8 cellular contexts compared by ENCODE assay signal in genomic region chr16:68993885-68994284, GRCh38.
A peak's percentile ranks its signal among the peaks of the same experiment; 100 is the strongest.
DNase-seq lines count a peak whose midpoint lies in the region; ATAC-seq and TF ChIP-seq lines count a peak whose summit lies in the region.
"Had no signal": no experiment of that assay in that cellular context is flagged by ENCODE, and none has a peak within 500 bp of the region (broad histone marks: within the 10 kb centered on the region; RNA-seq: fewer than 3 reads in every experiment).

No MANE protein-coding gene starts in this region.

- DNase-seq in HCT116 (ENCODE audit: low read depth, low spot score) (no peak), adipocyte (ENCODE audit: low read depth) (peak; percentile 84), hepatic stellate cell (ENCODE audit: low spot score) (peak; percentile 42), stromal cell of bone marrow (ENCODE audit: low read depth) (peak; percentile 68), DMS153 treated with DMSO at 0.1 percent for 48 hours (lab: John Stamatoyannopoulos, UW; ENCODE audit: unreplicated experiment) (no peak), OCI-LY7 (ENCODE audit: low spot score) (no peak)
- DNase-seq in activated CD4-positive, alpha-beta T cell treated with anti-CD3 and anti-CD28 coated beads, Interleukin-2, amount 10 ng/mL, durations not matched to agents 24 days and 14 days, result no peak
- DNase-seq: left cardiac atrium had no signal

- BruUV-seq in HCT116 (replicated peaks; lab: Mats Ljungman, UMichigan) (no TSS peak), OCI-LY7 (replicated peaks; lab: Mats Ljungman, UMichigan) (no TSS peak)

- H3K27ac ChIP-seq in HCT116 (ENCODE audit: low read depth, low read length), result peak overlapping the region; percentile 68
- no peak overlapping the region for H3K27ac ChIP-seq in OCI-LY7 (ENCODE audit: low read depth, low read length, poor library complexity, severe bottlenecking)

- H3K9me2 ChIP-seq in HCT116 (ENCODE audit: insufficient read depth), result no peaks in the 10 kb centered on the region
- H3K9me2 ChIP-seq in OCI-LY7 (ENCODE audit: insufficient read depth, low read length), result no peaks in the 10 kb centered on the region

- intact Hi-C loops in HCT116 (cut with micrococcal nuclease), result loop anchor here (2.0 to 5.0 kb wide), 3 partner anchors 79 to 111 kb away; partner anchors contain the start of gene HAS3
- intact Hi-C loops in activated CD4-positive, alpha-beta T cell treated with anti-CD3 and anti-CD28 coated beads, Interleukin-2, amount 10 ng/mL, durations not matched to agents 24 days and 14 days (cut with micrococcal nuclease), result no loop called here
- intact Hi-C loops in OCI-LY7 (cut with micrococcal nuclease; ENCODE audit: unreplicated experiment), result no loop called here

- CTCF ChIA-PET in HCT116 (lab: Charles Lee) (interaction anchor here (1.0 to 1.2 kb wide), 3 partner anchors 9 to 129 kb away, joined by 3 to 4 read pairs (median 4); no protein-coding TSS in a partner anchor), OCI-LY7 (lab: Charles Lee; ENCODE audit: unreplicated experiment) (no interaction called here)

- no peaks in the 10 kb centered on the region for H3K4me1 Mint-ChIP-seq in activated CD4-positive, alpha-beta T cell treated with anti-CD3 and anti-CD28 coated beads, Interleukin-2, amount 10 ng/mL, durations not matched to agents 24 days and 14 days

- peaks cover 6% of the 10 kb centered on the region for H3K36me3 Mint-ChIP-seq in activated CD4-positive, alpha-beta T cell treated with anti-CD3 and anti-CD28 coated beads, Interleukin-2, amount 10 ng/mL, durations not matched to agents 24 days and 14 days (ENCODE audit: low read depth)

- H3K9ac ChIP-seq in HCT116 (ENCODE audit: low read length), result peak overlapping the region; percentile 50
- H3K9ac ChIP-seq in adipocyte (ENCODE audit: low read length), result no peak overlapping the region

- H2AFZ ChIP-seq in HCT116 (ENCODE audit: low read depth, low read length, poor library complexity, severe bottlenecking) (no peak overlapping the region), OCI-LY7 (ENCODE audit: low read length) (no peak overlapping the region)

- RAD21 ChIA-PET in HCT116 (lab: Charles Lee; ENCODE audit: low non-redundant PET in 1 of 2, low total read pairs in 2 of 2, uncharacterized antibody in 2 of 2, unreplicated experiment in 2 of 2), result no interaction called here

- H3K4me3 Mint-ChIP-seq in activated CD4-positive, alpha-beta T cell treated with anti-CD3 and anti-CD28 coated beads, Interleukin-2, amount 10 ng/mL, durations not matched to agents 24 days and 14 days, result no peak overlapping the region

- H3K4me3 ChIP-seq in HCT116 (replicated peaks in 1 of 2; ENCODE audit: low read depth in 1 of 2, low read length in 2 of 2), result peak overlapping the region in 1 of 2 experiments; percentile 41; a peak in 3 of 4 replicates
- H3K4me3 ChIP-seq in adipocyte (ENCODE audit: low read length), result no peak overlapping the region
- no peak overlapping the region for H3K4me3 ChIP-seq in OCI-LY7 (ENCODE audit: low read depth, low read length, poor library complexity, severe bottlenecking)

- H3K9me3 ChIP-seq in HCT116 (ENCODE audit: control insufficient read depth in 1 of 2, insufficient read depth in 1 of 2, low read depth in 1 of 2, low read length in 2 of 2) (no peaks in the 10 kb centered on the region), adipocyte (ENCODE audit: control insufficient read depth, low read length) (no peaks in the 10 kb centered on the region), OCI-LY7 (ENCODE audit: low read length) (no peaks in the 10 kb centered on the region)

- no peaks in the 10 kb centered on the region for H3K27me3 ChIP-seq in HCT116 (ENCODE audit: insufficient read depth, low read length)
- no peaks in the 10 kb centered on the region for H3K27me3 ChIP-seq in adipocyte (replicated peaks; ENCODE audit: control insufficient read depth, insufficient read depth, low read length)

- no peak for TF ChIP-seq RAD21 in HCT116 (IDR thresholded peaks at IDR 0.05; ENCODE audit: low read depth)

- H3K4me2 ChIP-seq in HCT116 (ENCODE audit: low read length), result peak overlapping the region; percentile 68
- no peak overlapping the region for H3K4me2 ChIP-seq in OCI-LY7 (ENCODE audit: low read length)

- TF ChIP-seq POLR2A in HCT116 (IDR thresholded peaks at IDR 0.05; ENCODE audit: borderline replicate concordance, extremely low read depth, insufficient read depth, insufficient read length), result no peak

- no peak for TF ChIP-seq CTCF in HCT116 (IDR thresholded peaks at IDR 0.05 in 2 of 3, conservative IDR thresholded peaks at IDR 0.05 in 1 of 3; ENCODE audit: borderline replicate concordance in 1 of 3, insufficient read depth in 1 of 3, low read depth in 2 of 3, low read length in 2 of 3)
- no peak for TF ChIP-seq CTCF in OCI-LY7 (conservative IDR thresholded peaks at IDR 0.05; ENCODE audit: low read length)

- H3K36me3 ChIP-seq in HCT116 (ENCODE audit: control insufficient read depth in 1 of 2, insufficient read depth in 2 of 2, low read length in 2 of 2), result no peaks in the 10 kb centered on the region
- no peaks in the 10 kb centered on the region for H3K36me3 ChIP-seq in adipocyte (ENCODE audit: control insufficient read depth, insufficient read depth, low read length, severe bottlenecking)
- H3K36me3 ChIP-seq in OCI-LY7 (ENCODE audit: insufficient read depth, low read length), result no peaks in the 10 kb centered on the region

- H3K79me2 ChIP-seq in HCT116 (ENCODE audit: insufficient read depth, low read length) (no peaks in the 10 kb centered on the region), OCI-LY7 (ENCODE audit: insufficient read depth, low read depth, low read length) (no peaks in the 10 kb centered on the region)

- POLR2A ChIA-PET in HCT116 (lab: Charles Lee), result interaction anchor here (1.0 to 1.1 kb wide), 2 partner anchors 58 to 76 kb away, joined by 3 read pairs; no protein-coding TSS in a partner anchor
- POLR2A ChIA-PET in OCI-LY7 (lab: Charles Lee), result no interaction called here

- H4K20me1 ChIP-seq in HCT116 (ENCODE audit: insufficient read depth) (no peaks in the 10 kb centered on the region), OCI-LY7 (ENCODE audit: insufficient read depth, low read length) (no peaks in the 10 kb centered on the region)

- H3K4me1 ChIP-seq in HCT116 (ENCODE audit: control insufficient read depth in 1 of 2, insufficient read depth in 2 of 2, low read length in 2 of 2) (peaks cover 43 to 88% of the 10 kb centered on the region in 2 experiments), adipocyte (ENCODE audit: control insufficient read depth, insufficient read depth, low read length) (peaks cover 25% of the 10 kb centered on the region), OCI-LY7 (ENCODE audit: insufficient read depth, low read length, poor library complexity, severe bottlenecking) (no peaks in the 10 kb centered on the region)

- no peaks in the 10 kb centered on the region for H3K9me3 Mint-ChIP-seq in activated CD4-positive, alpha-beta T cell treated with anti-CD3 and anti-CD28 coated beads, Interleukin-2, amount 10 ng/mL, durations not matched to agents 24 days and 14 days

- no peak overlapping the region for H3K27ac Mint-ChIP-seq in activated CD4-positive, alpha-beta T cell treated with anti-CD3 and anti-CD28 coated beads, Interleukin-2, amount 10 ng/mL, durations not matched to agents 24 days and 14 days

- no peak for ATAC-seq in HCT116
- ATAC-seq: left cardiac atrium had no signal

- H3K27me3 Mint-ChIP-seq in activated CD4-positive, alpha-beta T cell treated with anti-CD3 and anti-CD28 coated beads, Interleukin-2, amount 10 ng/mL, durations not matched to agents 24 days and 14 days, result no peaks in the 10 kb centered on the region

TF ChIP-seq in HCT116, 20 proteins besides CTCF, POLR2A, EP300 and RAD21 (continues in another document):
- TF ChIP-seq JUND (IDR thresholded peaks at IDR 0.05), result peak; percentile 53; the same call in 1 of the 2 replicates
- no peak for TF ChIP-seq ATF3 (IDR thresholded peaks at IDR 0.05)
- TF ChIP-seq SP1 (IDR thresholded peaks at IDR 0.05; ENCODE audit: low read depth), result peak; percentile 63
- no peak for TF ChIP-seq TCF7L2 (IDR thresholded peaks at IDR 0.05; ENCODE audit: borderline replicate concordance, extremely low read depth, insufficient read depth, insufficient read length)
- TF ChIP-seq CBX3 (IDR thresholded peaks at IDR 0.05; ENCODE audit: low read depth), result no peak
- peak; percentile 41; the same call in 1 of the 2 replicates for TF ChIP-seq POLR2AphosphoS5 (IDR thresholded peaks at IDR 0.05; ENCODE audit: low read depth, low read length)
- TF ChIP-seq YY1 (IDR thresholded peaks at IDR 0.05; ENCODE audit: extremely low read depth, insufficient replicate concordance, low read depth, low read length), result no peak
- no peak for TF ChIP-seq ELF1 (IDR thresholded peaks at IDR 0.05; ENCODE audit: borderline replicate concordance, low read depth)
- TF ChIP-seq ZFX (IDR thresholded peaks at IDR 0.05), result no peak
- TF ChIP-seq CEBPB (IDR thresholded peaks at IDR 0.05; ENCODE audit: low read depth), result 0 out of 2 replicates have a peak, but pooled peaks have one; percentile 10
- TF ChIP-seq EZH2phosphoT487 (IDR thresholded peaks at IDR 0.05; ENCODE audit: borderline replicate concordance), result no peak
- no peak for TF ChIP-seq ZNF274 (IDR thresholded peaks at IDR 0.05; ENCODE audit: low read depth, low read length)
- no peak for TF ChIP-seq SIN3A (IDR thresholded peaks at IDR 0.05; ENCODE audit: low read depth)
- peak; percentile 50 for TF ChIP-seq FOSL1 (IDR thresholded peaks at IDR 0.05; ENCODE audit: low read depth)

Comparison
In these comparisons a context has a peak if more than half of its experiments do, and no peak if none do; other contexts are left out.
1. DNase-seq: peak in adipocyte (single experiment), hepatic stellate cell (single experiment) and stromal cell of bone marrow (single experiment); none in HCT116 (single experiment), DMS153 treated with DMSO at 0.1 percent for 48 hours (single experiment), activated CD4-positive, alpha-beta T cell treated with anti-CD3 and anti-CD28 coated beads, Interleukin-2, amount 10 ng/mL, durations not matched to agents 24 days and 14 days (single experiment) and OCI-LY7 (single experiment).